11 cellular contexts compared by ENCODE assay signal in the genomic region with DNA sequence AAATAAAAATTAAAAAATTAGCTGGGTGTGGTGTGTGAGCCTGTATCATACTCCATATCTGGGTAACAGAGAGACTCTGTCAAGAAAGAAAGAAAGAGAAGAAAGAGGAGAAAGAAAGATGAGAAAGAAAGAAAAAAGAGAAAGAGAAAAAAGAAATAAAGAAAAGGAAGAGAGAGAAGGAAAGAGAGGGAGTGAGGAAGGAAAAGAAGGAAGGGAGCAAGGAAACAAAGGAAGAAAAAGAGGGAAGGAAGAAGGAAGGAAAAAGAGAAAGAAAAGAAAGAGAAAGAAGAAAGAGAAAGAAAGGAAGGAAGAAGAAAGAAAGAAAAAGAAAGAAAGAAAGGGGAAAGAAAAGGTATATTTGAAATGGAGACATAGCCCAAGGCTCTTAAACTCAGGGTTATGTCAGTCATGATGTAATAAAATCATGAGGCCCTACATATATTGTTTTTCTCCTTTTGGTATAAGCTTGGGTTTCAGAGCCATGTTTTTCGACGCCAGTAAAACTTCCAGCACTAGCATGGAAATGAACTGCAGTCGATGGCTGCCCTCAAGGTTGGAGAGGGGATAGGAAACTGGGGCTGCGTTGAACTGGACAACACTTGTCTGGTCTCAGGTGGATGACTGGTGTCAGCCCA. TPM values are rescaled to one million over a fixed set of nuclear protein-coding genes. Genes with fewer than 3 reads are reported as not detected.
DNase-seq lines count a peak whose midpoint lies in the region; ATAC-seq and TF ChIP-seq lines count a peak whose summit lies in the region.
"Had no signal": no experiment of that assay in that cellular context is flagged by ENCODE, and none has a peak within 500 bp of the region (broad histone marks: within the 10 kb centered on the region; RNA-seq: fewer than 3 reads in every experiment).

No MANE protein-coding gene starts in this region.

- H3K27ac Mint-ChIP-seq in stimulated activated naive CD8-positive, alpha-beta T cell treated with anti-CD3 and anti-CD28 coated beads, Interleukin-15, Interleukin-2, amounts not matched to agents 100 ng/mL and 50 ng/mL, for 24 hours = peak overlapping the region; percentile 95

- peaks cover 14% of the 10 kb centered on the region for H3K4me1 ChIP-seq in foreskin keratinocyte
- H3K4me1 ChIP-seq: right atrium auricular region had no signal

- in situ Hi-C loops in GM13977 (cut with MboI; ENCODE audit: low pct_unique_long_range_greater_than_20kb, low sequenced_read_pairs, unreplicated experiment) = loop anchor here (5.0 kb wide), 1 partner anchor 264 kb away; no protein-coding TSS in a partner anchor

- peaks cover 19% of the 10 kb centered on the region for H3K27me3 ChIP-seq in foreskin keratinocyte
- H3K27me3 ChIP-seq: right atrium auricular region had no signal

- no peaks in the 10 kb centered on the region for H3K27me3 Mint-ChIP-seq in stimulated activated naive CD8-positive, alpha-beta T cell treated with anti-CD3 and anti-CD28 coated beads, Interleukin-15, Interleukin-2, amounts not matched to agents 100 ng/mL and 50 ng/mL, for 24 hours

- no peak for DNase-seq in stimulated activated naive CD8-positive, alpha-beta T cell treated with anti-CD3 and anti-CD28 coated beads, Interleukin-15, Interleukin-2, amounts not matched to agents 100 U/mL and 50 U/mL, for 24 hours
- DNase-seq in foreskin keratinocyte (no peak), NOMO-1 treated with dmso at 0.1 percent for 144 hours (lab: John Stamatoyannopoulos, UW; ENCODE audit: unreplicated experiment) (no peak), GM13977 (ENCODE audit: low spot score) (no peak), amygdala (lab: John Stamatoyannopoulos, UW) (no peak)

- peaks cover 44% of the 10 kb centered on the region for H3K4me1 Mint-ChIP-seq in stimulated activated naive CD8-positive, alpha-beta T cell treated with anti-CD3 and anti-CD28 coated beads, Interleukin-15, Interleukin-2, amounts not matched to agents 100 ng/mL and 50 ng/mL, for 24 hours (ENCODE audit: low read depth)

- TF ChIP-seq CTCF in foreskin keratinocyte (conservative IDR thresholded peaks at IDR 0.05) (no peak), GM13977 (IDR thresholded peaks at IDR 0.05; ENCODE audit: extremely low read depth, insufficient read depth, missing control alignments) (no peak)

- ATAC-seq in stimulated activated naive CD8-positive, alpha-beta T cell treated with anti-CD3 and anti-CD28 coated beads, Interleukin-15, Interleukin-2, amounts not matched to agents 100 U/mL and 50 U/mL, for 24 hours = no peak
- peak; percentile 25; the same call in 2 of the 3 replicates for ATAC-seq in SK-N-SH treated with all-trans-retinoic acid at 6 μM for 48 hours
- no peak for ATAC-seq in foreskin keratinocyte
- no peak for ATAC-seq in GM21526 (IDR thresholded peaks at IDR 0.05; ENCODE audit: low FRiP score, unreplicated experiment)

- peaks cover 3% of the 10 kb centered on the region for H3K9me3 Mint-ChIP-seq in stimulated activated naive CD8-positive, alpha-beta T cell treated with anti-CD3 and anti-CD28 coated beads, Interleukin-15, Interleukin-2, amounts not matched to agents 100 ng/mL and 50 ng/mL, for 24 hours

- no peaks in the 10 kb centered on the region for H3K36me3 Mint-ChIP-seq in stimulated activated naive CD8-positive, alpha-beta T cell treated with anti-CD3 and anti-CD28 coated beads, Interleukin-15, Interleukin-2, amounts not matched to agents 100 ng/mL and 50 ng/mL, for 24 hours (ENCODE audit: low read depth)

- H3K27ac ChIP-seq in foreskin keratinocyte = peak overlapping the region; percentile 30

- H3K4me3 Mint-ChIP-seq in stimulated activated naive CD8-positive, alpha-beta T cell treated with anti-CD3 and anti-CD28 coated beads, Interleukin-15, Interleukin-2, amounts not matched to agents 100 ng/mL and 50 ng/mL, for 24 hours = peak overlapping the region; percentile 51

TF ChIP-seq in SK-N-SH treated with all-trans-retinoic acid at 6 μM for 48 hours, 23 proteins besides CTCF, POLR2A, EP300 and RAD21:
- TF ChIP-seq CSDC2 (CRISPR knock-in tag; IDR thresholded peaks at IDR 0.05) (no peak), GLIS3 (CRISPR knock-in tag; IDR thresholded peaks at IDR 0.05) (no peak), ISL1 (CRISPR knock-in tag; IDR thresholded peaks at IDR 0.05) (no peak), ZNF8 (CRISPR knock-in tag; IDR thresholded peaks at IDR 0.05) (no peak), BACH2 (CRISPR knock-in tag; IDR thresholded peaks at IDR 0.05; ENCODE audit: borderline replicate concordance) (no peak), ZFP30 (CRISPR knock-in tag; IDR thresholded peaks at IDR 0.05) (no peak), SNAI2 (CRISPR knock-in tag; IDR thresholded peaks at IDR 0.05) (no peak), ESRRG (CRISPR knock-in tag; IDR thresholded peaks at IDR 0.05) (no peak), PPARA (CRISPR knock-in tag; IDR thresholded peaks at IDR 0.05; ENCODE audit: borderline replicate concordance) (no peak)
- TF ChIP-seq, protein P1, sequence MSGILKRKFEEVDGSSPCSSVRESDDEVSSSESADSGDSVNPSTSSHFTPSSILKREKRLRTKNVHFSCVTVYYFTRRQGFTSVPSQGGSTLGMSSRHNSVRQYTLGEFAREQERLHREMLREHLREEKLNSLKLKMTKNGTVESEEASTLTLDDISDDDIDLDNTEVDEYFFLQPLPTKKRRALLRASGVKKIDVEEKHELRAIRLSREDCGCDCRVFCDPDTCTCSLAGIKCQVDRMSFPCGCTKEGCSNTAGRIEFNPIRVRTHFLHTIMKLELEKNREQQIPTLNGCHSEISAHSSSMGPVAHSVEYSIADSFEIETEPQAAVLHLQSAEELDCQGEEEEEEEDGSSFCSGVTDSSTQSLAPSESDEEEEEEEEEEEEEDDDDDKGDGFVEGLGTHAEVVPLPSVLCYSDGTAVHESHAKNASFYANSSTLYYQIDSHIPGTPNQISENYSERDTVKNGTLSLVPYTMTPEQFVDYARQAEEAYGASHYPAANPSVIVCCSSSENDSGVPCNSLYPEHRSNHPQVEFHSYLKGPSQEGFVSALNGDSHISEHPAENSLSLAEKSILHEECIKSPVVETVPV (CRISPR knock-in tag; IDR thresholded peaks at IDR 0.05) = no peak
- TF ChIP-seq, protein P2, sequence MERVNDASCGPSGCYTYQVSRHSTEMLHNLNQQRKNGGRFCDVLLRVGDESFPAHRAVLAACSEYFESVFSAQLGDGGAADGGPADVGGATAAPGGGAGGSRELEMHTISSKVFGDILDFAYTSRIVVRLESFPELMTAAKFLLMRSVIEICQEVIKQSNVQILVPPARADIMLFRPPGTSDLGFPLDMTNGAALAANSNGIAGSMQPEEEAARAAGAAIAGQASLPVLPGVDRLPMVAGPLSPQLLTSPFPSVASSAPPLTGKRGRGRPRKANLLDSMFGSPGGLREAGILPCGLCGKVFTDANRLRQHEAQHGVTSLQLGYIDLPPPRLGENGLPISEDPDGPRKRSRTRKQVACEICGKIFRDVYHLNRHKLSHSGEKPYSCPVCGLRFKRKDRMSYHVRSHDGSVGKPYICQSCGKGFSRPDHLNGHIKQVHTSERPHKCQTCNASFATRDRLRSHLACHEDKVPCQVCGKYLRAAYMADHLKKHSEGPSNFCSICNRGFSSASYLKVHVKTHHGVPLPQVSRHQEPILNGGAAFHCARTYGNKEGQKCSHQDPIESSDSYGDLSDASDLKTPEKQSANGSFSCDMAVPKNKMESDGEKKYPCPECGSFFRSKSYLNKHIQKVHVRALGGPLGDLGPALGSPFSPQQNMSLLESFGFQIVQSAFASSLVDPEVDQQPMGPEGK (CRISPR knock-in tag; IDR thresholded peaks at IDR 0.05; ENCODE audit: borderline replicate concordance) = no peak
- TF ChIP-seq, protein P3, sequence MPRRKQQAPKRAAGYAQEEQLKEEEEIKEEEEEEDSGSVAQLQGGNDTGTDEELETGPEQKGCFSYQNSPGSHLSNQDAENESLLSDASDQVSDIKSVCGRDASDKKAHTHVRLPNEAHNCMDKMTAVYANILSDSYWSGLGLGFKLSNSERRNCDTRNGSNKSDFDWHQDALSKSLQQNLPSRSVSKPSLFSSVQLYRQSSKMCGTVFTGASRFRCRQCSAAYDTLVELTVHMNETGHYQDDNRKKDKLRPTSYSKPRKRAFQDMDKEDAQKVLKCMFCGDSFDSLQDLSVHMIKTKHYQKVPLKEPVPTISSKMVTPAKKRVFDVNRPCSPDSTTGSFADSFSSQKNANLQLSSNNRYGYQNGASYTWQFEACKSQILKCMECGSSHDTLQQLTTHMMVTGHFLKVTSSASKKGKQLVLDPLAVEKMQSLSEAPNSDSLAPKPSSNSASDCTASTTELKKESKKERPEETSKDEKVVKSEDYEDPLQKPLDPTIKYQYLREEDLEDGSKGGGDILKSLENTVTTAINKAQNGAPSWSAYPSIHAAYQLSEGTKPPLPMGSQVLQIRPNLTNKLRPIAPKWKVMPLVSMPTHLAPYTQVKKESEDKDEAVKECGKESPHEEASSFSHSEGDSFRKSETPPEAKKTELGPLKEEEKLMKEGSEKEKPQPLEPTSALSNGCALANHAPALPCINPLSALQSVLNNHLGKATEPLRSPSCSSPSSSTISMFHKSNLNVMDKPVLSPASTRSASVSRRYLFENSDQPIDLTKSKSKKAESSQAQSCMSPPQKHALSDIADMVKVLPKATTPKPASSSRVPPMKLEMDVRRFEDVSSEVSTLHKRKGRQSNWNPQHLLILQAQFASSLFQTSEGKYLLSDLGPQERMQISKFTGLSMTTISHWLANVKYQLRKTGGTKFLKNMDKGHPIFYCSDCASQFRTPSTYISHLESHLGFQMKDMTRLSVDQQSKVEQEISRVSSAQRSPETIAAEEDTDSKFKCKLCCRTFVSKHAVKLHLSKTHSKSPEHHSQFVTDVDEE (CRISPR knock-in tag; IDR thresholded peaks at IDR 0.05) = no peak
- TF ChIP-seq, protein P4, sequence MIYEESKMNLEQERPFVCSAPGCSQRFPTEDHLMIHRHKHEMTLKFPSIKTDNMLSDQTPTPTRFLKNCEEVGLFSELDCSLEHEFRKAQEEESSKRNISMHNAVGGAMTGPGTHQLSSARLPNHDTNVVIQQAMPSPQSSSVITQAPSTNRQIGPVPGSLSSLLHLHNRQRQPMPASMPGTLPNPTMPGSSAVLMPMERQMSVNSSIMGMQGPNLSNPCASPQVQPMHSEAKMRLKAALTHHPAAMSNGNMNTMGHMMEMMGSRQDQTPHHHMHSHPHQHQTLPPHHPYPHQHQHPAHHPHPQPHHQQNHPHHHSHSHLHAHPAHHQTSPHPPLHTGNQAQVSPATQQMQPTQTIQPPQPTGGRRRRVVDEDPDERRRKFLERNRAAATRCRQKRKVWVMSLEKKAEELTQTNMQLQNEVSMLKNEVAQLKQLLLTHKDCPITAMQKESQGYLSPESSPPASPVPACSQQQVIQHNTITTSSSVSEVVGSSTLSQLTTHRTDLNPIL (CRISPR knock-in tag; IDR thresholded peaks at IDR 0.05; ENCODE audit: low read depth) = no peak

RNA-seq across cellular contexts. Expression of a gene that starts 38.0 kb away (rescaled TPM):
- total RNA-seq in foreskin keratinocyte = 29.3 and 33.9 TPM in 2 replicates
- polyA plus RNA-seq in foreskin keratinocyte = 18.5 and 19.9 TPM in 2 replicates

RNA-seq across cellular contexts. Expression of a gene that starts 53.8 kb away (rescaled TPM):
- total RNA-seq in foreskin keratinocyte = not detected in 2 replicates
- not detected in 2 replicates for polyA plus RNA-seq in foreskin keratinocyte
- total RNA-seq: Daoy, dermis microvascular lymphatic vessel endothelial cell, right atrium auricular region had no signal
